In genomic region chr20:31677553-31678260, GRCh38 we compare ENCODE assay signal across 11 cellular contexts. TPM values are rescaled to one million over a fixed set of nuclear protein-coding genes. Genes with fewer than 3 reads are reported as not detected.
A peak's percentile ranks its signal among the peaks of the same experiment; 100 is the strongest.
DNase-seq lines count a peak whose midpoint lies in the region; ATAC-seq, FAIRE-seq and TF ChIP-seq lines count a peak whose summit lies in the region.
"Had no signal": no experiment of that assay in that cellular context is flagged by ENCODE, and none has a peak within 500 bp of the region (broad histone marks: within the 10 kb centered on the region; RNA-seq: fewer than 3 reads in every experiment).

No MANE protein-coding gene starts in this region.

- H3K9me3 ChIP-seq in K562 (replicated peaks; ENCODE audit: control insufficient read depth, insufficient read depth, low read depth, low read length) = no peaks in the 10 kb centered on the region
- H3K9me3 ChIP-seq in suprapubic skin = no peaks in the 10 kb centered on the region

- CTCF ChIA-PET in K562 (lab: Yijun Ruan, JAX; ENCODE audit: low intra/inter-chr PET ratio) = no interaction called here

- FAIRE-seq in K562 (lab: Jason Lieb, UNC) = no peak

- H2AFZ ChIP-seq in ACC112 (ENCODE audit: low read length, unreplicated experiment) (no peak overlapping the region), K562 (ENCODE audit: low read depth, low read length) (no peak overlapping the region)

- H3K27me3 Mint-ChIP-seq in HFFc6 (ENCODE audit: insufficient read depth) (peaks cover 11% of the 10 kb centered on the region), natural killer cell (ENCODE audit: low read depth in 2 of 2) (no peaks in the 10 kb centered on the region)

- no peaks in the 10 kb centered on the region for H4K20me1 ChIP-seq in K562 (replicated peaks; ENCODE audit: control insufficient read depth, insufficient read depth, low read length)

- H3K4me3 Mint-ChIP-seq in HFFc6 = no peak overlapping the region; the same call in 1 of the 2 replicates
- peak overlapping the region; percentile 95 for H3K4me3 Mint-ChIP-seq in natural killer cell
- H3K4me3 Mint-ChIP-seq: neural crest cell had no signal

- POLR2A ChIA-PET in K562 (lab: Yijun Ruan, JAX) = interaction anchor here (0.7 to 5.3 kb wide), 9 partner anchors 8 to 105 kb away, joined by 3 to 35 read pairs (median 7); no protein-coding TSS in a partner anchor

- H3K27ac ChIP-seq in ACC112 (ENCODE audit: low read depth, low read length) (peak overlapping the region; percentile 59), K562 (ENCODE audit: extremely low read depth, low read depth, low read length) (peak overlapping the region; percentile 71), suprapubic skin (no peak overlapping the region)

- WGBS in K562 (ENCODE audit: insufficient coverage, low coverage, missing lambda C conversion rate) = 59% methylated on average over 2 of the region's 2 CpGs
- 98% methylated on average over 2 of the region's 2 CpGs for WGBS in suprapubic skin

- no peaks in the 10 kb centered on the region for H3K9me1 ChIP-seq in K562 (ENCODE audit: control insufficient read depth, insufficient read depth, low read length)

- H3K36me3 Mint-ChIP-seq in HFFc6 (ENCODE audit: low read depth) = peaks cover 59% of the 10 kb centered on the region
- peaks cover 13% of the 10 kb centered on the region for H3K36me3 Mint-ChIP-seq in natural killer cell

- BruUV-seq in K562 (replicated peaks; lab: Mats Ljungman, UMichigan) = no TSS peak

- H3K4me1 ChIP-seq in ACC112 (ENCODE audit: control insufficient read depth, insufficient read depth, low read length, unreplicated experiment) = peaks cover 70% of the 10 kb centered on the region
- peaks cover 76 to 94% of the 10 kb centered on the region in 2 experiments for H3K4me1 ChIP-seq in K562 (replicated peaks in 1 of 2; ENCODE audit: control insufficient read depth in 2 of 2, insufficient read depth in 2 of 2, low read length in 2 of 2)
- peaks cover 72% of the 10 kb centered on the region for H3K4me1 ChIP-seq in suprapubic skin

- H3K27me3 ChIP-seq in ACC112 (ENCODE audit: insufficient read depth, low read length) (no peaks in the 10 kb centered on the region), K562 (ENCODE audit: control insufficient read depth in 2 of 2, insufficient read depth in 2 of 2, low read length in 2 of 2) (no peaks in the 10 kb centered on the region), suprapubic skin (no peaks in the 10 kb centered on the region)

- TF ChIP-seq RAD21 in K562 (CRISPR knock-in tag; conservative IDR thresholded peaks at IDR 0.05 in 1 of 2, IDR thresholded peaks at IDR 0.05 in 1 of 2) = no peak

- TF ChIP-seq CTCF in HFFc6 (IDR thresholded peaks at IDR 0.05) = no peak
- no peak for TF ChIP-seq CTCF in K562 (IDR thresholded peaks at IDR 0.05 in 2 of 3, conservative IDR thresholded peaks at IDR 0.05 in 1 of 3; ENCODE audit: insufficient read depth in 2 of 3, low read depth in 1 of 3, low read length in 3 of 3)
- no peak for TF ChIP-seq CTCF in natural killer cell (IDR thresholded peaks at IDR 0.05)
- TF ChIP-seq CTCF in suprapubic skin (IDR thresholded peaks at IDR 0.05) = no peak

- DNase-seq in HFFc6 (no peak), K562 (ENCODE audit: extremely low read depth in 1 of 4, low spot score in 3 of 4) (peak in 1 of 4 experiments; percentile 7), natural killer cell (no peak), suprapubic skin (ENCODE audit: low spot score in 2 of 2) (no peak)
- DNase-seq: DMS153, NCI-H2171 treated with DMSO at 0.1 percent for 48 hours had no signal

- in situ Hi-C loops in K562 (cut with MboI) = no loop called here

- H3K4me1 Mint-ChIP-seq in HFFc6 (ENCODE audit: low read depth) = peaks cover 82% of the 10 kb centered on the region
- peaks cover 93 to 94% of the 10 kb centered on the region in 2 donors for H3K4me1 Mint-ChIP-seq in natural killer cell

- peak overlapping the region; percentile 43 for H3K4me2 ChIP-seq in K562 (ENCODE audit: insufficient read depth, low read length)

- no peak overlapping the region for H3K4me3 ChIP-seq in ACC112 (ENCODE audit: low read depth, low read length)
- H3K4me3 ChIP-seq in K562 = no peak overlapping the region
- no peak overlapping the region for H3K4me3 ChIP-seq in suprapubic skin

- no peak for ATAC-seq in K562
- ATAC-seq in natural killer cell = no peak
- no peak for ATAC-seq in HG03175 (IDR thresholded peaks at IDR 0.05; ENCODE audit: unreplicated experiment)
- no peak for ATAC-seq in activated CD4-positive, CD25-positive, alpha-beta regulatory T cell treated with anti-CD3 and anti-CD28 coated beads, Interleukin-2, amount 50 U/mL, for 24 hours
- ATAC-seq in GM19397 (IDR thresholded peaks at IDR 0.05; ENCODE audit: unreplicated experiment) = no peak

- TF ChIP-seq POLR2A in K562 (conservative IDR thresholded peaks at IDR 0.05) = 0 out of 2 replicates have a peak, but pooled peaks have one; percentile 14
- TF ChIP-seq POLR2A in suprapubic skin (IDR thresholded peaks at IDR 0.05) = no peak

- H3K9me3 Mint-ChIP-seq in HFFc6 = no peaks in the 10 kb centered on the region
- no peaks in the 10 kb centered on the region for H3K9me3 Mint-ChIP-seq in natural killer cell
- H3K9me3 Mint-ChIP-seq: neural crest cell had no signal

- intact Hi-C loops in K562 (cut with micrococcal nuclease) (no loop called here), natural killer cell (cut with micrococcal nuclease) (no loop called here)

- peak overlapping the region; percentile 49 to 51; a peak in 3 of 4 replicates for H3K9ac ChIP-seq in K562 (ENCODE audit: insufficient read depth in 1 of 2, low read depth in 2 of 2, low read length in 2 of 2)

- peaks cover 83% of the 10 kb centered on the region for H3K79me2 ChIP-seq in ACC112 (ENCODE audit: control insufficient read depth, insufficient read depth, low read length, unreplicated experiment)
- H3K79me2 ChIP-seq in K562 (ENCODE audit: control insufficient read depth, insufficient read depth, low read length) = peaks cover 95% of the 10 kb centered on the region

- no peak for TF ChIP-seq EP300 in K562 (IDR thresholded peaks at IDR 0.05; ENCODE audit: low read length)
- no peak for TF ChIP-seq EP300 in suprapubic skin (IDR thresholded peaks at IDR 0.05)

- H3K27ac Mint-ChIP-seq in HFFc6 = peak overlapping the region; percentile 79
- H3K27ac Mint-ChIP-seq in natural killer cell = peak overlapping the region; percentile 89 to 100

- H3K36me3 ChIP-seq in ACC112 (ENCODE audit: insufficient read depth, low read length) (peaks cover 19% of the 10 kb centered on the region; the same call in 1 of the 2 replicates), K562 (ENCODE audit: control insufficient read depth, insufficient read depth, low read length) (peaks cover 86% of the 10 kb centered on the region), suprapubic skin (peaks cover 5% of the 10 kb centered on the region)

TF ChIP-seq in K562, 482 proteins besides CTCF, POLR2A, EP300 and RAD21 (continues in another document):
- TF ChIP-seq ZSCAN32 (CRISPR knock-in tag; IDR thresholded peaks at IDR 0.05) (no peak), DMBX1 (CRISPR knock-in tag; IDR thresholded peaks at IDR 0.05; ENCODE audit: borderline replicate concordance) (peak; percentile 10; the same call in 1 of the 2 replicates), NR4A1 (CRISPR knock-in tag; IDR thresholded peaks at IDR 0.05) (no peak), NR4A1 (tag; IDR thresholded peaks at IDR 0.05) (peak; percentile 52; the same call in 1 of the 2 replicates)

RNA-seq across cellular contexts. Expression of gene COX4I2, which starts 40.0 kb away (rescaled TPM):
- not detected for total RNA-seq in HFFc6 (2021; fragmentation: NEBNext Ultra II Directional; extraction: Animal tissue kit (Norgen Biotek cat#: 25700))
- not detected in 2 replicates for total RNA-seq in K562 (2011; cell fraction: chromatin; rRNA removed; ENCODE audit: low replicate concordance)
- not detected in 2 replicates for total RNA-seq in K562 (2011; cell fraction: nucleolus; rRNA removed)
- not detected in 2 replicates for total RNA-seq in K562 (2011; cell fraction: nucleoplasm; rRNA removed)
- total RNA-seq in K562 (2014; rRNA removed) (not detected in 2 replicates), K562 (2014; rRNA removed; fragmentation: Illumina TruSeq; extraction: Trizol) (not detected in 2 replicates), K562 (2015; rRNA removed; fragmentation: Illumina TruSeq; extraction: Trizol) (not detected in 2 replicates), K562 (2021) (not detected in 2 replicates), natural killer cell (not detected), suprapubic skin (1 to 10 TPM in 1 of 4 donors, not detected in 3; 2.7 TPM)
- polyA plus RNA-seq in K562 (2011; rRNA removed) (not detected in 2 replicates), K562 (2014; fragmentation: Illumina TruSeq; extraction: Trizol) (not detected in 2 replicates), K562 (2014; fragmentation: Nextera tagmentation; extraction: Ambion mirVana) (not detected), K562 (2014; rRNA removed) (not detected in 2 replicates)
- not detected in 2 replicates for polyA plus RNA-seq in K562 (2011; cell fraction: cytosol; rRNA removed)
- polyA plus RNA-seq in K562 (2011; cell fraction: nucleus; rRNA removed) = not detected in 2 replicates
- polyA plus RNA-seq in K562 (2012) = not detected in 2 replicates
- not detected in 2 replicates for polyA minus RNA-seq in K562 (2011; rRNA and poly(A)+ RNA removed)
- not detected in 2 replicates for polyA minus RNA-seq in K562 (2011; cell fraction: cytosol; rRNA and poly(A)+ RNA removed)
- polyA minus RNA-seq in K562 (2011; cell fraction: nucleus; rRNA and poly(A)+ RNA removed) = not detected in 2 replicates
- total RNA-seq: neural crest cell had no signal

RNA-seq across cellular contexts. Expression of gene BCL2L1, which starts 45.0 kb away (rescaled TPM):
- 100 to 1,000 TPM; 111 to 122 (median 117) TPM for total RNA-seq in HFFc6 (2021; fragmentation: NEBNext Ultra II Directional; extraction: Animal tissue kit (Norgen Biotek cat#: 25700))
- total RNA-seq in K562 (2011; cell fraction: chromatin; rRNA removed; ENCODE audit: low replicate concordance) = 162 and 267 TPM in 2 replicates
- 145 and 154 TPM in 2 replicates for total RNA-seq in K562 (2011; cell fraction: nucleolus; rRNA removed)
- 113 and 150 TPM in 2 replicates for total RNA-seq in K562 (2011; cell fraction: nucleoplasm; rRNA removed)
- total RNA-seq in K562 (2014; rRNA removed) (137 and 179 TPM in 2 replicates), K562 (2014; rRNA removed; fragmentation: Illumina TruSeq; extraction: Trizol) (72.0 and 81.3 TPM in 2 replicates), K562 (2015; rRNA removed; fragmentation: Illumina TruSeq; extraction: Trizol) (88.7 and 89.1 TPM in 2 replicates), K562 (2021) (150 and 157 TPM in 2 replicates), natural killer cell (10 to 100 TPM; 67.4 to 92.6 (median 78.6) TPM), suprapubic skin (100 to 1,000 TPM; 104 to 120 (median 107) TPM)
- polyA plus RNA-seq in K562 (2011; rRNA removed) (120 and 121 TPM in 2 replicates), K562 (2014; fragmentation: Illumina TruSeq; extraction: Trizol) (182 and 187 TPM in 2 replicates), K562 (2014; fragmentation: Nextera tagmentation; extraction: Ambion mirVana) (10 to 100 TPM in 1 of 2 experiments, 1 to 10 TPM in 1; 3.3 to 17.9 TPM), K562 (2014; rRNA removed) (140 and 156 TPM in 2 replicates)
- polyA plus RNA-seq in K562 (2011; cell fraction: cytosol; rRNA removed) = 113 and 145 TPM in 2 replicates
- 70.0 and 81.2 TPM in 2 replicates for polyA plus RNA-seq in K562 (2011; cell fraction: nucleus; rRNA removed)
- 134 and 224 TPM in 2 replicates for polyA plus RNA-seq in K562 (2012)
- 87.8 and 101 TPM in 2 replicates for polyA minus RNA-seq in K562 (2011; rRNA and poly(A)+ RNA removed)
- 56.3 and 61.7 TPM in 2 replicates for polyA minus RNA-seq in K562 (2011; cell fraction: cytosol; rRNA and poly(A)+ RNA removed)
- 74.2 and 92.5 TPM in 2 replicates for polyA minus RNA-seq in K562 (2011; cell fraction: nucleus; rRNA and poly(A)+ RNA removed)
